In the genomic region with DNA sequence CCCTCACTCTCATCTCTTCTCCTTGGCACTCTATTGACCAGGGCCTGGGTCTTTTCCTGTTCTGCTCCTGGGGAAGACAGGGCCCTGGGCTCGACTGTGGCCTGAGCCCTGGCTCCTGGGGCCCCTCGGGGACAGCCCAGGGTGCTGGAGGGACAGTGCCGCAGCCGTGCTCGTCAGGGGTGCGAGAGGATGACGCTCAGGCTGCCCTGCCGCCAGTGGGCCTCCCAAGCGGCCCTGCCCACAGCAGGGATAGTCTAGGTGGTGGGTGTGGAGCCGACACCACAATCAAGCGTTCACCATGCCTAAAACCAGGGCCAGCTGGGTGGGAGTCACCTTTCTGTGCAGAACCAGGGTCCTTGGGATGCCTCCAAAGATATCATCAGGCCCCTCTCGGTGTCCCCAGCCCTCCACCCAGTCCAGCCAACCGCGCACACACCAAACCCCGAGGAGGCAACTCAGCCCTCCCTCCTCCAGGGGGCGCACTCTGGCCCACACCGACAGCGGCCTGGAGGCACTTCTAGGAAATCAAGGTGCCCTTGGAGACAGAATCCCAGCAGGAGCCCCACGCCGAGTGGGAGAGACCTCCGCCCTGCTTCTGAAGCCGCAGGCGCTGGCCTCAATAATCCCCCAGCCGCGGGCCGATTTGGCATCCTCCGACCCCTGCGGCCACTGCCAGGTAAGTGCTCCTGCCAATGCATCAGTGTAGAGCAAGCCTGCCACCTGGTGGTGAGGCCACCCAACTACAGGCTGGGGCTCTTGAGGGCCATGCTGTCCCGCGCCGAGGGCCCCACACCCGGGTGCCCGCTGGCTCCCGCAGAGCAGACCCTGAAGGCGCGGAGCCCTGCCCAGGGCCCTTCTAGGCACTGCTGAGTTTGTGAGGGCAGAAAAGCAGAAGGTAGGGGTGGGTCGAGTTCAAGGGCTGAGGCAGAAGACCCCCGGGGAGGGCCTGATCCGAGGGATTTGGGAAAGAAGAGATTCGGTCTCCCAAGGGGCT, we compare ENCODE assay signal across 8 cellular contexts.
A peak's percentile ranks its signal among the peaks of the same experiment; 100 is the strongest.
DNase-seq lines count a peak whose midpoint lies in the region; ATAC-seq and TF ChIP-seq lines count a peak whose summit lies in the region.

No MANE protein-coding gene starts in this region.

- H3K27ac ChIP-seq in DOHH2 (ENCODE audit: low read depth, low read length) (no peak overlapping the region), GM23248 (no peak overlapping the region), MM.1S (ENCODE audit: low read length) (peak overlapping the region; percentile 21; the same call in 1 of the 2 replicates)

- H3F3A ChIP-seq in DOHH2 (ENCODE audit: control insufficient read depth, insufficient read depth) (no peaks in the 10 kb centered on the region), GM23248 (ENCODE audit: insufficient read depth) (no peaks in the 10 kb centered on the region), MM.1S (ENCODE audit: insufficient read depth, low read length) (no peaks in the 10 kb centered on the region)

- no peaks in the 10 kb centered on the region for H3K4me1 ChIP-seq in DOHH2 (ENCODE audit: control insufficient read depth, low read length)
- no peaks in the 10 kb centered on the region for H3K4me1 ChIP-seq in GM23248 (ENCODE audit: insufficient read depth)
- no peaks in the 10 kb centered on the region for H3K4me1 ChIP-seq in MM.1S (ENCODE audit: low read length)

- H3K79me2 ChIP-seq in DOHH2 (ENCODE audit: control insufficient read depth, low read length) (no peaks in the 10 kb centered on the region), GM23248 (ENCODE audit: insufficient read depth) (no peaks in the 10 kb centered on the region), MM.1S (ENCODE audit: low read length) (no peaks in the 10 kb centered on the region)

- intact Hi-C loops in sciatic nerve (cut with DNase I) = no loop called here

- no peak overlapping the region for H3K9ac ChIP-seq in GM23248
- peak overlapping the region; percentile 84 for H3K9ac ChIP-seq in MM.1S (ENCODE audit: low read length)

- no peaks in the 10 kb centered on the region for H3K9me2 ChIP-seq in DOHH2 (replicated peaks; ENCODE audit: control insufficient read depth, low read length)
- no peaks in the 10 kb centered on the region for H3K9me2 ChIP-seq in GM23248 (ENCODE audit: insufficient read depth)
- no peaks in the 10 kb centered on the region for H3K9me2 ChIP-seq in MM.1S (replicated peaks; ENCODE audit: insufficient read depth, low read length)

- no peak overlapping the region for H3K4me3 ChIP-seq in DOHH2 (ENCODE audit: low read length)
- no peak overlapping the region for H3K4me3 ChIP-seq in GM23248
- H3K4me3 ChIP-seq in MM.1S (ENCODE audit: low read length) = peak overlapping the region; percentile 77

- H3K4me2 ChIP-seq in DOHH2 (ENCODE audit: low read length) (no peak overlapping the region), GM23248 (ENCODE audit: unreplicated experiment) (no peak overlapping the region), MM.1S (ENCODE audit: low read depth, low read length) (peak overlapping the region; percentile 79)

- in situ Hi-C loops in GM23248 (cut with MboI) = no loop called here

- peak; percentile 74 for ATAC-seq in sciatic nerve

- TF ChIP-seq CTCF in DOHH2 (IDR thresholded peaks at IDR 0.05; ENCODE audit: low read depth, low read length, poor library complexity, severe bottlenecking) = peak; percentile 94
- peak; percentile 99 for TF ChIP-seq CTCF in MM.1S (IDR thresholded peaks at IDR 0.05; ENCODE audit: low read length)

- H3K9me3 ChIP-seq in DOHH2 (ENCODE audit: control insufficient read depth, insufficient read depth, low read length) = no peaks in the 10 kb centered on the region
- no peaks in the 10 kb centered on the region for H3K9me3 ChIP-seq in GM23248 (ENCODE audit: low read depth)
- H3K9me3 ChIP-seq in MM.1S (replicated peaks; ENCODE audit: insufficient read depth, low read length) = no peaks in the 10 kb centered on the region

- H3K27me3 ChIP-seq in DOHH2 (ENCODE audit: control insufficient read depth, low read length) = no peaks in the 10 kb centered on the region
- H3K27me3 ChIP-seq in GM23248 (replicated peaks; ENCODE audit: insufficient read depth) = peaks cover 6% of the 10 kb centered on the region; the same call in 1 of the 2 replicates
- no peaks in the 10 kb centered on the region for H3K27me3 ChIP-seq in MM.1S (replicated peaks; ENCODE audit: insufficient read depth, low read length)

- H3K36me3 ChIP-seq in DOHH2 (ENCODE audit: control insufficient read depth, low read length) = no peaks in the 10 kb centered on the region
- no peaks in the 10 kb centered on the region for H3K36me3 ChIP-seq in GM23248 (ENCODE audit: low read depth)
- H3K36me3 ChIP-seq in MM.1S (replicated peaks; ENCODE audit: insufficient read depth, low read length) = no peaks in the 10 kb centered on the region

- peak; percentile 37 for DNase-seq in GM23248
- peak; percentile 84 for DNase-seq in MM.1S
- peak; percentile 33 to 67 (median 51) for DNase-seq in T-helper 1 cell
- peak in 49 of 58 donors; percentile 7 to 82 (median 41) for DNase-seq in anterior cingulate cortex (lab: John Stamatoyannopoulos, UW)
- DNase-seq in hepatic stellate cell (ENCODE audit: low spot score) = peak; percentile 20
- peak; percentile 87 for DNase-seq in sciatic nerve (ENCODE audit: low spot score)
- DNase-seq in NCI-H1436 (lab: John Stamatoyannopoulos, UW) = no peak

- H4K20me1 ChIP-seq in DOHH2 (ENCODE audit: control insufficient read depth, insufficient read depth, low read depth, low read length) (no peaks in the 10 kb centered on the region), GM23248 (ENCODE audit: insufficient read depth) (no peaks in the 10 kb centered on the region), MM.1S (ENCODE audit: insufficient read depth, low read length) (no peaks in the 10 kb centered on the region)

- 31 to 34% methylated on average over 34 to 38 of the region's 40 CpGs for WGBS in GM23248 (ENCODE audit: low coverage in 1 of 2, low lambda C conversion rate in 2 of 2, missing lambda C conversion rate in 2 of 2), 2 experiments

- H2AFZ ChIP-seq in GM23248 (no peak overlapping the region), MM.1S (ENCODE audit: low read length) (peak overlapping the region; percentile 80)
